Comparison of ENCODE assay signal across 8 cellular contexts in genomic region chr11:12673601-12673923, GRCh38. TPM values are rescaled to one million over a fixed set of nuclear protein-coding genes. Genes with fewer than 3 reads are reported as not detected.
A peak's percentile ranks its signal among the peaks of the same experiment; 100 is the strongest.
DNase-seq lines count a peak whose midpoint lies in the region; TF ChIP-seq lines count a peak whose summit lies in the region.

No MANE protein-coding gene starts in this region.

- H3K4me3 ChIP-seq in iPS-20b (ENCODE audit: low read length) (peak overlapping the region; percentile 76), suprapubic skin (peak overlapping the region; percentile 94)

- H3K4me1 ChIP-seq in iPS-20b (ENCODE audit: insufficient read depth, low read length) (peaks cover 21% of the 10 kb centered on the region), suprapubic skin (peaks cover 25% of the 10 kb centered on the region)

- peaks cover 3% of the 10 kb centered on the region for H3K36me3 Mint-ChIP-seq in activated naive CD4-positive, alpha-beta T cell treated with anti-CD3 and anti-CD28 coated beads, Interleukin-2, amount 10 ng/mL, durations not matched to agents 7 days and 5 days
- H3K36me3 Mint-ChIP-seq in activated CD4-positive, alpha-beta memory T cell treated with anti-CD3 and anti-CD28 coated beads for 36 hours, result no peaks in the 10 kb centered on the region

- TF ChIP-seq POLR2A in suprapubic skin (IDR thresholded peaks at IDR 0.05), result no peak

- CTCF ChIA-PET in activated naive CD4-positive, alpha-beta T cell treated with anti-CD3 and anti-CD28 coated beads, Interleukin-2, amount 10 ng/mL, durations not matched to agents 7 days and 5 days (lab: Charles Lee), result no interaction called here
- CTCF ChIA-PET in activated CD4-positive, alpha-beta memory T cell treated with anti-CD3 and anti-CD28 coated beads for 36 hours (lab: Charles Lee), result no interaction called here

- H3K36me3 ChIP-seq in iPS-20b (ENCODE audit: insufficient read depth, low read depth, low read length) (peaks cover 11% of the 10 kb centered on the region; the same call in 1 of the 2 replicates), suprapubic skin (no peaks in the 10 kb centered on the region)

- H3K27me3 Mint-ChIP-seq in activated naive CD4-positive, alpha-beta T cell treated with anti-CD3 and anti-CD28 coated beads, Interleukin-2, amount 10 ng/mL, durations not matched to agents 7 days and 5 days, result peaks cover 67% of the 10 kb centered on the region
- peaks cover 61% of the 10 kb centered on the region for H3K27me3 Mint-ChIP-seq in activated CD4-positive, alpha-beta memory T cell treated with anti-CD3 and anti-CD28 coated beads for 36 hours

- H3K4me3 Mint-ChIP-seq in activated naive CD4-positive, alpha-beta T cell treated with anti-CD3 and anti-CD28 coated beads, Interleukin-2, amount 10 ng/mL, durations not matched to agents 7 days and 5 days, result peak overlapping the region; percentile 79
- peak overlapping the region; percentile 76 for H3K4me3 Mint-ChIP-seq in activated CD4-positive, alpha-beta memory T cell treated with anti-CD3 and anti-CD28 coated beads for 36 hours

- H3K27me3 ChIP-seq in iPS-20b (ENCODE audit: insufficient read depth, low read length) (peaks cover 13% of the 10 kb centered on the region), suprapubic skin (no peaks in the 10 kb centered on the region)

- H3K27ac Mint-ChIP-seq in activated naive CD4-positive, alpha-beta T cell treated with anti-CD3 and anti-CD28 coated beads, Interleukin-2, amount 10 ng/mL, durations not matched to agents 7 days and 5 days, result peak overlapping the region; percentile 72
- H3K27ac Mint-ChIP-seq in activated CD4-positive, alpha-beta memory T cell treated with anti-CD3 and anti-CD28 coated beads for 36 hours, result no peak overlapping the region

- intact Hi-C loops in activated CD4-positive, alpha-beta memory T cell treated with anti-CD3 and anti-CD28 coated beads for 36 hours (cut with micrococcal nuclease), result loop anchor here (5.0 to 10.0 kb wide), 4 partner anchors 214 to 994 kb away; partner anchors contain the start of genes FAR1 and USP47

- H3K9me3 Mint-ChIP-seq in activated naive CD4-positive, alpha-beta T cell treated with anti-CD3 and anti-CD28 coated beads, Interleukin-2, amount 10 ng/mL, durations not matched to agents 7 days and 5 days, result no peaks in the 10 kb centered on the region
- no peaks in the 10 kb centered on the region for H3K9me3 Mint-ChIP-seq in activated CD4-positive, alpha-beta memory T cell treated with anti-CD3 and anti-CD28 coated beads for 36 hours

- 2% methylated on average over 12 of the region's 12 CpGs for WGBS in suprapubic skin

- H3K27ac ChIP-seq in iPS-20b (ENCODE audit: low read length) (no peak overlapping the region), suprapubic skin (peak overlapping the region; percentile 98)

- no peak for TF ChIP-seq CTCF in suprapubic skin (IDR thresholded peaks at IDR 0.05)

- peaks cover 11% of the 10 kb centered on the region for H3K4me1 Mint-ChIP-seq in activated naive CD4-positive, alpha-beta T cell treated with anti-CD3 and anti-CD28 coated beads, Interleukin-2, amount 10 ng/mL, durations not matched to agents 7 days and 5 days
- H3K4me1 Mint-ChIP-seq in activated CD4-positive, alpha-beta memory T cell treated with anti-CD3 and anti-CD28 coated beads for 36 hours (ENCODE audit: low read depth), result peaks cover 8% of the 10 kb centered on the region

- no peak for TF ChIP-seq EP300 in suprapubic skin (IDR thresholded peaks at IDR 0.05)

- POLR2A ChIA-PET in activated CD4-positive, alpha-beta memory T cell treated with anti-CD3 and anti-CD28 coated beads for 36 hours (lab: Charles Lee), result no interaction called here

- no peak for DNase-seq in activated naive CD4-positive, alpha-beta T cell treated with anti-CD3 and anti-CD28 coated beads, Interleukin-2, amount 10 ng/mL, durations not matched to agents 7 days and 5 days
- DNase-seq in activated naive CD4-positive, alpha-beta T cell treated with Interleukin-2 at 50 U/mL for 16 hours, result no peak
- no peak for DNase-seq in activated CD4-positive, alpha-beta memory T cell treated with anti-CD3 and anti-CD28 coated beads for 36 hours
- no peak for DNase-seq in suprapubic skin (ENCODE audit: low spot score in 2 of 2)
- no peak for DNase-seq in NCI-H1436 (lab: John Stamatoyannopoulos, UW)
- DNase-seq in AML-193 (lab: John Stamatoyannopoulos, UW), result no peak
- no peak for DNase-seq in NCI-H128 (lab: John Stamatoyannopoulos, UW; ENCODE audit: unreplicated experiment)

- H3K9ac ChIP-seq in iPS-20b (ENCODE audit: low read depth, low read length), result peak overlapping the region; percentile 79

- H3K9me3 ChIP-seq in iPS-20b (ENCODE audit: insufficient read depth, low read depth, low read length) (no peaks in the 10 kb centered on the region), suprapubic skin (no peaks in the 10 kb centered on the region)

RNA-seq across cellular contexts. Expression of gene TEAD1, which starts 0.7 kb away (rescaled TPM):
- total RNA-seq in activated CD4-positive, alpha-beta memory T cell treated with anti-CD3 and anti-CD28 coated beads for 36 hours, result 1 to 10 TPM; 1.0 to 1.5 TPM
- total RNA-seq in suprapubic skin, result 10 to 100 TPM; 60.3 to 84.8 (median 72.4) TPM

Comparison
In these comparisons a context has a peak if more than half of its experiments do, and no peak if none do; other contexts are left out.
1. RNA of gene TEAD1, which starts 0.7 kb away (total RNA-seq): 60.3 to 84.8 TPM in suprapubic skin; 1.0 to 1.5 TPM in activated CD4-positive, alpha-beta memory T cell treated with anti-CD3 and anti-CD28 coated beads for 36 hours; every median in the first group is over 10 times any median in the second.